21 cellular contexts compared by ENCODE assay signal in the genomic region with DNA sequence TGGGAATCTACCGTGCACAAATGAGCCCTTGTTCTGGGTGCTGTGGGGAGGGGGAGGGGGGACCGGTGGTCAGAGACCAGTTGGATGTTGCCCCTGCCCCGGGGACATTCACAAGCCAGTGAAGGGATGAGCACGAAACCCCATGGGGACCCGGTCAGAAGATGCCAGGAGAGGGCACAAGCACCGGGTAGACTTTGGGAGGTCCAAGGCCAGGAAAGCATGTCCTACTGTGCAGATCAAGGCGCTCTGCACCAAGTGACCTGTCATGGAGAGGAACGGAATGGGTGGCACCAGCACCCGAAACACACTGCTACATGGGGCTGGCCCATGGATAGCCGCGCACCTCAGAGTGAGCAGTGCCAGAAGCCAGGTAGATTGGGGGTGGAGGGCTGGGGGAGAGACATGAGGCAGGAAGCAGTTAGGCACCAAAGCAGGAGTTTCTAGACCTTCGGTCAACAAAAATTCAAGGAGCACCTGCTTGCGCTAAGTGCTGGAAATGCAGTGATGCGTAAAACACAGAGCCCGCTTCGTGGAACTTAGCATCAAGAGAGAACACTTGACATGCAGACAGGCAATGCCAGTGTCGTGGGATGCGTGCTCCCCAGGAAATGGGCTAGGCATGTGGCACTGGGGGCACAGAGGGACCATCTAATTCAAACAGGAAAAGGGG.
"Had no signal": no experiment of that assay in that cellular context is flagged by ENCODE, and none has a peak within 500 bp of the region (broad histone marks: within the 10 kb centered on the region; RNA-seq: fewer than 3 reads in every experiment).

No MANE protein-coding gene starts in this region.

- H3K27ac ChIP-seq: brain microvascular endothelial cell, colonic mucosa, gastrocnemius medialis, neutrophil, parathyroid adenoma, thoracic aorta had no signal

- H3K36me3 ChIP-seq: brain microvascular endothelial cell, colonic mucosa, gastrocnemius medialis, heart right ventricle, neutrophil, thoracic aorta had no signal

- H3K4me3 Mint-ChIP-seq: activated B cell treated with CpG ODN at 0.5 μM for 24 hours; activated CD4-positive, alpha-beta memory T cell treated with anti-CD3 and anti-CD28 coated beads for 36 hours; activated naive CD4-positive, alpha-beta T cell treated with anti-CD3 and anti-CD28 coated beads for 36 hours; activated naive CD8-positive, alpha-beta T cell treated with anti-CD3 and anti-CD28 coated beads, Interleukin-2, amount 50 U/mL, for 24 hours; activated T-cell treated with anti-CD3 and anti-CD28 coated beads, Interleukin-2, amount 50 U/mL, for 4 hours; central memory CD8-positive, alpha-beta T cell; stimulated activated naive B cell treated with anti-CD40 and anti-IgM and Interleukin-4, amounts not matched to agents 10 μg/mL and 1 μg/mL and 100 μg/mL, for 72 hours had no signal

- DNase-seq: activated B cell treated with CpG ODN at 0.5 μM for 24 hours; activated CD4-positive, alpha-beta memory T cell treated with anti-CD3 and anti-CD28 coated beads for 36 hours; activated CD4-positive, alpha-beta T cell treated with anti-CD3 and anti-CD28 coated beads for 4 hours; activated naive CD4-positive, alpha-beta T cell treated with anti-CD3 and anti-CD28 coated beads for 36 hours; activated naive CD8-positive, alpha-beta T cell treated with anti-CD3 and anti-CD28 coated beads, Interleukin-2, amount 50 U/mL, for 24 hours; activated T-cell treated with anti-CD3 and anti-CD28 coated beads, Interleukin-2, amount 50 U/mL, for 4 hours; anterior cingulate cortex; brain microvascular endothelial cell; colonic mucosa; effector CD4-positive, alpha-beta T cell; gastrocnemius medialis; heart right ventricle; kidney glomerular epithelial cell; left ventricle myocardium superior; stimulated activated naive B cell treated with anti-CD40 and anti-IgM and Interleukin-4, amounts not matched to agents 10 μg/mL and 1 μg/mL and 100 μg/mL, for 72 hours had no signal

- H3K9me3 ChIP-seq: colonic mucosa, gastrocnemius medialis, heart right ventricle, neutrophil, thoracic aorta had no signal

- ATAC-seq: activated naive CD8-positive, alpha-beta T cell treated with anti-CD3 and anti-CD28 coated beads, Interleukin-2, amount 50 U/mL, for 24 hours; activated T-cell treated with anti-CD3 and anti-CD28 coated beads, Interleukin-2, amount 50 U/mL, for 4 hours; esophagus mucosa; gastrocnemius medialis; heart right ventricle; left ventricle myocardium superior; sciatic nerve; stimulated activated naive B cell treated with anti-CD40 and anti-IgM and Interleukin-4, amounts not matched to agents 10 μg/mL and 1 μg/mL and 100 μg/mL, for 72 hours had no signal

- H3K27me3 ChIP-seq: colonic mucosa, gastrocnemius medialis had no signal

- H3K27ac Mint-ChIP-seq: activated B cell treated with CpG ODN at 0.5 μM for 24 hours; activated CD4-positive, alpha-beta memory T cell treated with anti-CD3 and anti-CD28 coated beads for 36 hours; activated naive CD4-positive, alpha-beta T cell treated with anti-CD3 and anti-CD28 coated beads for 36 hours; activated naive CD8-positive, alpha-beta T cell treated with anti-CD3 and anti-CD28 coated beads, Interleukin-2, amount 50 U/mL, for 24 hours; stimulated activated naive B cell treated with anti-CD40 and anti-IgM and Interleukin-4, amounts not matched to agents 10 μg/mL and 1 μg/mL and 100 μg/mL, for 72 hours had no signal

- H3K4me3 ChIP-seq: colonic mucosa, gastrocnemius medialis, heart right ventricle, thoracic aorta had no signal

- H3K4me1 ChIP-seq: colonic mucosa had no signal

- H3K9me3 Mint-ChIP-seq: activated B cell treated with CpG ODN at 0.5 μM for 24 hours; activated CD4-positive, alpha-beta memory T cell treated with anti-CD3 and anti-CD28 coated beads for 36 hours; activated naive CD4-positive, alpha-beta T cell treated with anti-CD3 and anti-CD28 coated beads for 36 hours; activated naive CD8-positive, alpha-beta T cell treated with anti-CD3 and anti-CD28 coated beads, Interleukin-2, amount 50 U/mL, for 24 hours; activated T-cell treated with anti-CD3 and anti-CD28 coated beads, Interleukin-2, amount 50 U/mL, for 4 hours; central memory CD8-positive, alpha-beta T cell; stimulated activated naive B cell treated with anti-CD40 and anti-IgM and Interleukin-4, amounts not matched to agents 10 μg/mL and 1 μg/mL and 100 μg/mL, for 72 hours had no signal

- H3K36me3 Mint-ChIP-seq: activated CD4-positive, alpha-beta memory T cell treated with anti-CD3 and anti-CD28 coated beads for 36 hours had no signal
